Comparison of ENCODE assay signal across 8 cellular contexts in the genomic region with DNA sequence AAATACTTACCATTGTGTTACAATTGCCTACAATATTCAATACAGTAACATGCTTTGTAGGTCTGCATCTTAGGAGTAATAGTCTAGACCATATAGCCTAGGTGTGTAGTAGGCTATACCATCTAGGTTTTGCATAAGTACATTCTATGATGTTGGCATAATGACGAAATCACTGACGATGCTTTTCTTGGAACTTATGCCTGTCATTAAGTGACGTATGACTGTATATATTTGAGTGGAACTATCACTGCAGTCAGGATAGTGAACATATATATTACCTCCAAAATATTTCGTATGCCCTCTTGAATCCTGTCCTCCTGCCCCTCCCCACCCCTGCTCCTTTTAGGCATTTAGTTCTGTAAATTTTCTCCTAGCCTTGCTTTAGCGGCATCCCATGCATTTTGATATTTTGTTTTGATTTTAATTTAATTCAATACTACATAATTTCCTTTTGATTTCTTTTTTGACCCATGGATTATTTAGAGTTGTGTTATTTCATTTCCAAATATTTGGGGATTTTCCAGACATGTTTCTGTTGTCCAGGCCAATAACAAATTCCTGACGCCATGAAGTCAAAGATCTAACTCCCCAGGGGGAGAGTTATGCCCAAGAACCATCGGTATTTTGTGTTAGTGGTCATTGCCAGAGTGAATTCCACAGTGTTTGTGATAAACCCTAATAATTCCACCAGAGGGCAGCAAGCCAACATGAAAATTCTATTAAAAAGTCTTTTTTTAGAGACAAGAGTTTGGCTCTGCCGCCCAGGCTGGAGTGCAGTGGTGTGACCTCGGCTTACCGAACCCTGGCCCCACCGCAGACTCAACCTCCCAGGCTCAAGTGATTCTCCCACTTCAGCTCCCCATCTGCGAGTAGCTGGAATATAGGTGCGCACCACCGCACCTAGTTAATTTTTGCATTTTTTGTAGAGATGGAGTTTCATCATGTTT. TPM values are rescaled to one million over a fixed set of nuclear protein-coding genes. Genes with fewer than 3 reads are reported as not detected.
DNase-seq lines count a peak whose midpoint lies in the region; ATAC-seq, FAIRE-seq and TF ChIP-seq lines count a peak whose summit lies in the region.

No MANE protein-coding gene starts in this region.

- peak; percentile 94 for FAIRE-seq in GM19239 (lab: Jason Lieb, UNC)

- no peak for ATAC-seq in GM19324 (IDR thresholded peaks at IDR 0.05; ENCODE audit: low FRiP score, unreplicated experiment)
- no peak for ATAC-seq in HG03469 (IDR thresholded peaks at IDR 0.05; ENCODE audit: unreplicated experiment)

- H3K27me3 Mint-ChIP-seq in neural crest cell (ENCODE audit: low read depth) = no peaks in the 10 kb centered on the region

- H3K4me3 Mint-ChIP-seq in neural crest cell = no peak overlapping the region

- H3K9me3 Mint-ChIP-seq in neural crest cell = peaks cover 2% of the 10 kb centered on the region

- H3K36me3 Mint-ChIP-seq in neural crest cell (ENCODE audit: low read depth) = no peaks in the 10 kb centered on the region

- peak; percentile 63 to 81 for DNase-seq in AML-193 (lab: John Stamatoyannopoulos, UW)
- DNase-seq in GM19239 (ENCODE audit: insufficient read length, low spot score) = no peak
- peak; percentile 89 for DNase-seq in NCI-H82 (lab: John Stamatoyannopoulos, UW)
- peak; percentile 43 for DNase-seq in activated CD8-positive, alpha-beta memory T cell treated with anti-CD3 and anti-CD28 coated beads, Interleukin-2, amount 50 U/mL, for 1 hour (ENCODE audit: extremely low read depth)
- DNase-seq in fibroblast of gingiva (ENCODE audit: low read depth) = peak; percentile 94
- DNase-seq in neural crest cell (ENCODE audit: low read depth, low spot score) = peak; percentile 43

- peak; percentile 81 for TF ChIP-seq CTCF in neural crest cell (conservative IDR thresholded peaks at IDR 0.05)

- H3K27ac Mint-ChIP-seq in neural crest cell (ENCODE audit: unreplicated experiment) = peak overlapping the region; percentile 54

- peaks cover 8% of the 10 kb centered on the region for H3K4me1 Mint-ChIP-seq in neural crest cell

RNA-seq across cellular contexts. Expression of a gene that starts 24.2 kb away (rescaled TPM):
- total RNA-seq in neural crest cell = 1.9 and 2.5 TPM in 2 replicates

RNA-seq across cellular contexts. Expression of a gene that starts 53.2 kb away (rescaled TPM):
- total RNA-seq in neural crest cell = not detected in 2 replicates
